Comparison of ENCODE assay signal across 34 cellular contexts in genomic region chr1:172513480-172513879, GRCh38. TPM values are rescaled to one million over a fixed set of nuclear protein-coding genes. Genes with fewer than 3 reads are reported as not detected.
DNase-seq lines count a peak whose midpoint lies in the region; ATAC-seq, FAIRE-seq and TF ChIP-seq lines count a peak whose summit lies in the region.
"Had no signal": no experiment of that assay in that cellular context is flagged by ENCODE, and none has a peak within 500 bp of the region (broad histone marks: within the 10 kb centered on the region; RNA-seq: fewer than 3 reads in every experiment).

No MANE protein-coding gene starts in this region.

- POLR2A ChIA-PET in K562 (lab: Yijun Ruan, JAX) = interaction anchor here (0.8 to 1.0 kb wide), 2 partner anchors 14 to 19 kb away, joined by 4 read pairs; partner anchors contain the start of gene SUCO

- CTCF ChIA-PET in K562 (lab: Yijun Ruan, JAX; ENCODE audit: low intra/inter-chr PET ratio) = no interaction called here

- no peak for TF ChIP-seq RAD21 in K562 (CRISPR knock-in tag; conservative IDR thresholded peaks at IDR 0.05 in 1 of 2, IDR thresholded peaks at IDR 0.05 in 1 of 2)

- no peak for TF ChIP-seq CTCF in K562 (IDR thresholded peaks at IDR 0.05 in 2 of 3, conservative IDR thresholded peaks at IDR 0.05 in 1 of 3; ENCODE audit: insufficient read depth in 2 of 3, low read depth in 1 of 3, low read length in 3 of 3)
- TF ChIP-seq CTCF in foreskin keratinocyte (conservative IDR thresholded peaks at IDR 0.05) = no peak
- TF ChIP-seq CTCF in parathyroid adenoma (IDR thresholded peaks at IDR 0.05) = no peak
- no peak for TF ChIP-seq CTCF in endothelial cell (IDR thresholded peaks at IDR 0.05; ENCODE audit: unreplicated experiment)

- in situ Hi-C loops in K562 (cut with MboI) = no loop called here

- no peak for TF ChIP-seq EP300 in K562 (IDR thresholded peaks at IDR 0.05; ENCODE audit: low read length)

- H3K79me2 ChIP-seq in K562 (ENCODE audit: control insufficient read depth, insufficient read depth, low read length) = no peaks in the 10 kb centered on the region
- no peaks in the 10 kb centered on the region for H3K79me2 ChIP-seq in parathyroid adenoma

- H3K9ac ChIP-seq in K562 (ENCODE audit: insufficient read depth in 1 of 2, low read depth in 2 of 2, low read length in 2 of 2) (no peak overlapping the region), parathyroid adenoma (no peak overlapping the region)
- H3K9ac ChIP-seq: BLaER1 treated with 17β-estradiol and CSF1 and Interleukin-3, amounts not matched to agents 10 nM and 100 nM had no signal

- H3K27me3 ChIP-seq in K562 (ENCODE audit: control insufficient read depth in 2 of 2, insufficient read depth in 2 of 2, low read length in 2 of 2) (no peaks in the 10 kb centered on the region), foreskin keratinocyte (no peaks in the 10 kb centered on the region), parathyroid adenoma (ENCODE audit: control insufficient read depth, insufficient read depth, low read length) (no peaks in the 10 kb centered on the region)
- H3K27me3 ChIP-seq: BLaER1 treated with 17β-estradiol and CSF1 and Interleukin-3, amounts not matched to agents 10 nM and 100 nM; left lung; Peyer's patch had no signal

- H3K9me1 ChIP-seq in K562 (ENCODE audit: control insufficient read depth, insufficient read depth, low read length) = no peaks in the 10 kb centered on the region

- peak; percentile 32 for DNase-seq in OCI-M1 (lab: John Stamatoyannopoulos, UW)
- peak in 1 of 4 experiments; percentile 30 for DNase-seq in K562 (ENCODE audit: extremely low read depth in 1 of 4, low spot score in 3 of 4)
- peak; percentile 71 to 91 for DNase-seq in foreskin keratinocyte
- DNase-seq in C1 segment of cervical spinal cord (lab: John Stamatoyannopoulos, UW) = no peak
- DNase-seq in stimulated activated CD4-positive, alpha-beta T cell treated with anti-CD3 and anti-CD28 coated beads, Interleukin-1b, Interleukin-23, amount 100 ng/mL, for 48 hours = no peak
- no peak for DNase-seq in activated CD4-positive, CD25-positive, alpha-beta regulatory T cell treated with anti-CD3 and anti-CD28 coated beads, Interleukin-2, amount 50 U/mL, for 72 hours
- no peak for DNase-seq in endothelial cell (ENCODE audit: low spot score)
- DNase-seq: activated CD4-positive, alpha-beta T cell treated with anti-CD3 and anti-CD28 coated beads, Interleukin-2, amount 10 ng/mL, durations not matched to agents 24 days and 14 days; activated CD8-positive, alpha-beta memory T cell treated with anti-CD3 and anti-CD28 coated beads for 24 hours; activated T-cell treated with anti-CD3 and anti-CD28 coated beads for 4 hours; aorta; central memory CD4-positive, alpha-beta T cell; COR-L47; endodermal cell; GOT3; hypothalamus; left lung; mesenchymal stem cell; NCI-H1436; NCI-H2081; NCI-H69; Peyer's patch; right cardiac atrium; SHP77 treated with DMSO at 0.1 percent for 48 hours; stimulated activated CD4-positive, alpha-beta T cell treated with anti-CD3 and anti-CD28 coated beads, Interleukin-2, amount 100 ng/mL, for 24 hours; stimulated activated naive CD8-positive, alpha-beta T cell treated with anti-CD3 and anti-CD28 coated beads, Interleukin-15, Interleukin-2, amounts not matched to agents 100 U/mL and 50 U/mL, for 24 hours; T1000 had no signal

- intact Hi-C loops in K562 (cut with micrococcal nuclease) = no loop called here

- peak overlapping the region; percentile 21; the same call in 1 of the 2 replicates for H2AFZ ChIP-seq in K562 (ENCODE audit: low read depth, low read length)
- H2AFZ ChIP-seq in parathyroid adenoma = no peak overlapping the region

- H3K27ac ChIP-seq in K562 (ENCODE audit: extremely low read depth, low read depth, low read length) (no peak overlapping the region), foreskin keratinocyte (peak overlapping the region; percentile 5), parathyroid adenoma (peak overlapping the region; percentile 84)
- H3K27ac ChIP-seq: BLaER1 treated with 17β-estradiol and CSF1 and Interleukin-3, amounts not matched to agents 10 nM and 100 nM; HL-60; left lung; Peyer's patch had no signal

- H3K4me2 ChIP-seq in K562 (ENCODE audit: insufficient read depth, low read length) (no peak overlapping the region), parathyroid adenoma (ENCODE audit: low read length) (peak overlapping the region; percentile 67)
- H3K4me2 ChIP-seq: BLaER1 treated with 17β-estradiol and CSF1 and Interleukin-3, amounts not matched to agents 10 nM and 100 nM had no signal

- H3K9me3 Mint-ChIP-seq in endothelial cell (ENCODE audit: unreplicated experiment) = no peaks in the 10 kb centered on the region
- H3K9me3 Mint-ChIP-seq: activated naive CD4-positive, alpha-beta T cell treated with anti-CD3 and anti-CD28 coated beads, Interleukin-2, amount 50 U/mL, for 24 hours; activated T-helper 2 cell treated with anti-CD3 and anti-CD28 coated beads, Interferon-gamma antibody, Interleukin-2, Interleukin-4, amounts not matched to agents 10 μg/mL and 5 μg/mL and 100 μg/mL, durations not matched to agents 14 hours and 24 hours and 36 hours had no signal

- H3K27ac Mint-ChIP-seq in endothelial cell (ENCODE audit: unreplicated experiment) = no peak overlapping the region
- H3K27ac Mint-ChIP-seq: activated CD4-positive, alpha-beta T cell treated with anti-CD3 and anti-CD28 coated beads, Interleukin-2, amount 10 ng/mL, durations not matched to agents 24 days and 14 days; activated naive CD4-positive, alpha-beta T cell treated with anti-CD3 and anti-CD28 coated beads, Interleukin-2, amount 50 U/mL, for 24 hours; activated T-helper 2 cell treated with anti-CD3 and anti-CD28 coated beads, Interferon-gamma antibody, Interleukin-2, Interleukin-4, amounts not matched to agents 10 μg/mL and 5 μg/mL and 100 μg/mL, durations not matched to agents 14 hours and 24 hours and 36 hours; dendritic cell treated with granulocyte-macrophage colony-stimulating factor and Interleukin-4, amounts not matched to agents 40 ng/mL and 50 ng/mL, for 4 days; endodermal cell had no signal

- no TSS peak for BruUV-seq in K562 (replicated peaks; lab: Mats Ljungman, UMichigan)

- peak; percentile 63 for ATAC-seq in K562
- ATAC-seq in foreskin keratinocyte = peak; percentile 83
- ATAC-seq: left lung; right cardiac atrium; stimulated activated naive CD8-positive, alpha-beta T cell treated with anti-CD3 and anti-CD28 coated beads, Interleukin-15, Interleukin-2, amounts not matched to agents 100 U/mL and 50 U/mL, for 24 hours had no signal

- peaks cover 0 to 16% of the 10 kb centered on the region in 2 experiments; a peak in 2 of 5 replicates for H3K4me1 ChIP-seq in K562 (replicated peaks in 1 of 2; ENCODE audit: control insufficient read depth in 2 of 2, insufficient read depth in 2 of 2, low read length in 2 of 2)
- peaks cover 5% of the 10 kb centered on the region for H3K4me1 ChIP-seq in foreskin keratinocyte
- peaks cover 11% of the 10 kb centered on the region for H3K4me1 ChIP-seq in parathyroid adenoma
- H3K4me1 ChIP-seq: Peyer's patch had no signal

- FAIRE-seq in K562 (lab: Jason Lieb, UNC) = peak; percentile 78
- FAIRE-seq: G401.6 had no signal

- no peak for TF ChIP-seq POLR2A in K562 (conservative IDR thresholded peaks at IDR 0.05)

- H4K20me1 ChIP-seq in K562 (replicated peaks; ENCODE audit: control insufficient read depth, insufficient read depth, low read length) = no peaks in the 10 kb centered on the region
- H4K20me1 ChIP-seq: BLaER1 treated with 17β-estradiol and CSF1 and Interleukin-3, amounts not matched to agents 10 nM and 100 nM had no signal

- H3K4me3 Mint-ChIP-seq in endothelial cell (ENCODE audit: unreplicated experiment) = no peak overlapping the region
- H3K4me3 Mint-ChIP-seq: activated CD4-positive, alpha-beta T cell treated with anti-CD3 and anti-CD28 coated beads, Interleukin-2, amount 10 ng/mL, durations not matched to agents 24 days and 14 days; activated naive CD4-positive, alpha-beta T cell treated with anti-CD3 and anti-CD28 coated beads, Interleukin-2, amount 50 U/mL, for 24 hours; dendritic cell treated with granulocyte-macrophage colony-stimulating factor and Interleukin-4, amounts not matched to agents 40 ng/mL and 50 ng/mL, for 4 days; endodermal cell had no signal

- no peaks in the 10 kb centered on the region for H3K36me3 Mint-ChIP-seq in endothelial cell (ENCODE audit: low read depth, unreplicated experiment)
- H3K36me3 Mint-ChIP-seq: activated naive CD4-positive, alpha-beta T cell treated with anti-CD3 and anti-CD28 coated beads, Interleukin-2, amount 50 U/mL, for 24 hours had no signal

- H3K9me3 ChIP-seq in K562 (replicated peaks; ENCODE audit: control insufficient read depth, insufficient read depth, low read depth, low read length) (no peaks in the 10 kb centered on the region; the same call in 1 of the 2 replicates), parathyroid adenoma (ENCODE audit: control insufficient read depth, low read length) (no peaks in the 10 kb centered on the region)
- H3K9me3 ChIP-seq: BLaER1 treated with 17β-estradiol and CSF1 and Interleukin-3, amounts not matched to agents 10 nM and 100 nM; left lung; Peyer's patch had no signal

- H3K4me3 ChIP-seq in K562 (no peak overlapping the region), parathyroid adenoma (ENCODE audit: low read depth, low read length) (peak overlapping the region; percentile 28)
- H3K4me3 ChIP-seq: BLaER1 treated with 17β-estradiol and CSF1 and Interleukin-3, amounts not matched to agents 10 nM and 100 nM; left lung; Peyer's patch had no signal

- no peaks in the 10 kb centered on the region for H3K36me3 ChIP-seq in K562 (ENCODE audit: control insufficient read depth, insufficient read depth, low read length)
- no peaks in the 10 kb centered on the region for H3K36me3 ChIP-seq in parathyroid adenoma (ENCODE audit: control insufficient read depth, insufficient read depth, low read length)
- H3K36me3 ChIP-seq: BLaER1 treated with 17β-estradiol and CSF1 and Interleukin-3, amounts not matched to agents 10 nM and 100 nM; left lung; Peyer's patch had no signal

- H3K27me3 Mint-ChIP-seq in endothelial cell (ENCODE audit: unreplicated experiment) = peaks cover 2% of the 10 kb centered on the region
- H3K27me3 Mint-ChIP-seq: activated naive CD4-positive, alpha-beta T cell treated with anti-CD3 and anti-CD28 coated beads, Interleukin-2, amount 50 U/mL, for 24 hours; dendritic cell treated with granulocyte-macrophage colony-stimulating factor and Interleukin-4, amounts not matched to agents 40 ng/mL and 50 ng/mL, for 4 days had no signal

- peaks cover 4% of the 10 kb centered on the region for H3K4me1 Mint-ChIP-seq in endothelial cell (ENCODE audit: unreplicated experiment)
- H3K4me1 Mint-ChIP-seq: activated CD4-positive, alpha-beta T cell treated with anti-CD3 and anti-CD28 coated beads, Interleukin-2, amount 10 ng/mL, durations not matched to agents 24 days and 14 days; activated naive CD4-positive, alpha-beta T cell treated with anti-CD3 and anti-CD28 coated beads, Interleukin-2, amount 50 U/mL, for 24 hours; endodermal cell had no signal

RNA-seq across cellular contexts. Expression of gene SUCO, which starts 19.5 kb away (rescaled TPM):
- 40.3 and 147 TPM in 2 replicates for total RNA-seq in K562 (2011; cell fraction: chromatin; rRNA removed; ENCODE audit: low replicate concordance)
- 13.8 and 22.6 TPM in 2 replicates for total RNA-seq in K562 (2011; cell fraction: nucleolus; rRNA removed)
- 55.4 and 77.5 TPM in 2 replicates for total RNA-seq in K562 (2011; cell fraction: nucleoplasm; rRNA removed)
- total RNA-seq in K562 (2014; rRNA removed) (9.1 and 9.4 TPM in 2 replicates), K562 (2014; rRNA removed; fragmentation: Illumina TruSeq; extraction: Trizol) (19.2 and 22.3 TPM in 2 replicates), K562 (2015; rRNA removed; fragmentation: Illumina TruSeq; extraction: Trizol) (18.8 and 20.6 TPM in 2 replicates), K562 (2021) (15.9 and 18.5 TPM in 2 replicates), foreskin keratinocyte (19.3 and 20.2 TPM in 2 replicates), endothelial cell (ENCODE audit: unreplicated experiment) (81.2 TPM)
- polyA plus RNA-seq in K562 (2011; rRNA removed) (15.7 and 15.9 TPM in 2 replicates), K562 (2014; fragmentation: Illumina TruSeq; extraction: Trizol) (11.5 and 14.3 TPM in 2 replicates), K562 (2014; fragmentation: Nextera tagmentation; extraction: Ambion mirVana) (1 to 10 TPM; 2.5 to 3.6 TPM), K562 (2014; rRNA removed) (8.0 and 10.7 TPM in 2 replicates), foreskin keratinocyte (4.1 and 4.6 TPM in 2 replicates)
- polyA plus RNA-seq in K562 (2011; cell fraction: cytosol; rRNA removed) = 1.8 and 4.8 TPM in 2 replicates
- 13.8 and 22.3 TPM in 2 replicates for polyA plus RNA-seq in K562 (2011; cell fraction: nucleus; rRNA removed)
- polyA plus RNA-seq in K562 (2012) = 9.6 and 12.5 TPM in 2 replicates
- 39.5 and 71.3 TPM in 2 replicates for polyA minus RNA-seq in K562 (2011; rRNA and poly(A)+ RNA removed)
- polyA minus RNA-seq in K562 (2011; cell fraction: cytosol; rRNA and poly(A)+ RNA removed) = 17.1 and 19.9 TPM in 2 replicates
- polyA minus RNA-seq in K562 (2011; cell fraction: nucleus; rRNA and poly(A)+ RNA removed) = 35.9 and 73.6 TPM in 2 replicates

Comparison
In these comparisons a context has a peak if more than half of its experiments do, and no peak if none do; other contexts are left out.
1. DNase-seq: peak in OCI-M1 (single experiment) and foreskin keratinocyte (2 of 2); none in C1 segment of cervical spinal cord (0 of 14), stimulated activated CD4-positive, alpha-beta T cell treated with anti-CD3 and anti-CD28 coated beads, Interleukin-1b, Interleukin-23, amount 100 ng/mL, for 48 hours (single experiment), activated CD4-positive, CD25-positive, alpha-beta regulatory T cell treated with anti-CD3 and anti-CD28 coated beads, Interleukin-2, amount 50 U/mL, for 72 hours (single experiment) and endothelial cell (single experiment).